18 cellular contexts compared by ENCODE assay signal in genomic region chr4:21090098-21090666, GRCh38.
"Had no signal": no experiment of that assay in that cellular context is flagged by ENCODE, and none has a peak within 500 bp of the region (broad histone marks: within the 10 kb centered on the region; RNA-seq: fewer than 3 reads in every experiment).

No MANE protein-coding gene starts in this region.

- H3K4me1 ChIP-seq: foreskin keratinocyte, left lung, prostate gland, thyroid gland had no signal

- H3K27ac Mint-ChIP-seq: activated CD4-positive, alpha-beta memory T cell treated with anti-CD3 and anti-CD28 coated beads for 36 hours; activated naive CD4-positive, alpha-beta T cell treated with anti-CD3 and anti-CD28 coated beads, Interleukin-2, amount 10 ng/mL, durations not matched to agents 7 days and 5 days; brain; naive thymus-derived CD8-positive, alpha-beta T cell; T-helper 1 cell treated with Interleukin-12 subunit alpha and Interleukin-12 subunit beta and Interleukin-4 antibody, amounts not matched to agents 30 μg/mL and 1 μg/mL, for 36 hours had no signal

- H3K4me1 Mint-ChIP-seq: activated naive CD4-positive, alpha-beta T cell treated with anti-CD3 and anti-CD28 coated beads, Interleukin-2, amount 10 ng/mL, durations not matched to agents 7 days and 5 days; brain had no signal

- H3K27ac ChIP-seq: foreskin keratinocyte, left lung, prostate gland, thyroid gland had no signal

- ATAC-seq: foreskin keratinocyte; left lung; naive thymus-derived CD8-positive, alpha-beta T cell; stimulated activated naive CD8-positive, alpha-beta T cell treated with anti-CD3 and anti-CD28 coated beads, Interleukin-15, Interleukin-2, amounts not matched to agents 100 U/mL and 50 U/mL, for 24 hours had no signal

- H3K27me3 Mint-ChIP-seq: activated CD4-positive, alpha-beta memory T cell treated with anti-CD3 and anti-CD28 coated beads for 36 hours; activated naive CD4-positive, alpha-beta T cell treated with anti-CD3 and anti-CD28 coated beads, Interleukin-2, amount 10 ng/mL, durations not matched to agents 7 days and 5 days; brain; naive thymus-derived CD8-positive, alpha-beta T cell had no signal

- H3K4me3 ChIP-seq: left lung, lung, prostate gland, thyroid gland had no signal

- H3K36me3 ChIP-seq: left lung, prostate gland, thyroid gland had no signal

- H3K27me3 ChIP-seq: foreskin keratinocyte, left lung, thyroid gland had no signal

- H3K36me3 Mint-ChIP-seq: activated CD4-positive, alpha-beta memory T cell treated with anti-CD3 and anti-CD28 coated beads for 36 hours; activated naive CD4-positive, alpha-beta T cell treated with anti-CD3 and anti-CD28 coated beads, Interleukin-2, amount 10 ng/mL, durations not matched to agents 7 days and 5 days; brain had no signal

- DNase-seq: activated CD4-positive, alpha-beta memory T cell treated with anti-CD3 and anti-CD28 coated beads for 36 hours; activated CD4-positive, alpha-beta T cell treated with anti-CD3 and anti-CD28 coated beads for 48 hours; activated effector memory CD4-positive, alpha-beta T cell treated with anti-CD3 and anti-CD28 coated beads, Interleukin-2, amount 50 U/mL, for 16 hours; activated naive CD4-positive, alpha-beta T cell treated with anti-CD3 and anti-CD28 coated beads, Interleukin-2, amount 10 ng/mL, durations not matched to agents 7 days and 5 days; activated T-cell treated with anti-CD3 and anti-CD28 coated beads, Interleukin-2, amount 50 U/mL, for 48 hours; aorta; dermis blood vessel endothelial cell; effector CD8-positive, alpha-beta T cell; foreskin keratinocyte; left lung; naive thymus-derived CD8-positive, alpha-beta T cell; stimulated activated CD4-positive, alpha-beta T cell treated with anti-CD3 and anti-CD28 coated beads, Interleukin-4, amount 100 ng/mL, for 4 hours; stimulated activated naive CD8-positive, alpha-beta T cell treated with anti-CD3 and anti-CD28 coated beads, Interleukin-15, Interleukin-2, amounts not matched to agents 100 U/mL and 50 U/mL, for 24 hours; thyroid gland had no signal

- H3K9me3 ChIP-seq: left lung, prostate gland, thyroid gland had no signal

- H3K4me3 Mint-ChIP-seq: activated CD4-positive, alpha-beta memory T cell treated with anti-CD3 and anti-CD28 coated beads for 36 hours; activated naive CD4-positive, alpha-beta T cell treated with anti-CD3 and anti-CD28 coated beads, Interleukin-2, amount 10 ng/mL, durations not matched to agents 7 days and 5 days; brain; naive thymus-derived CD8-positive, alpha-beta T cell; T-helper 1 cell treated with Interleukin-12 subunit alpha and Interleukin-12 subunit beta and Interleukin-4 antibody, amounts not matched to agents 30 μg/mL and 1 μg/mL, for 36 hours had no signal
